In genomic region chr20:6466065-6466810, GRCh38 we compare ENCODE assay signal across 23 cellular contexts.
DNase-seq lines count a peak whose midpoint lies in the region; ATAC-seq and TF ChIP-seq lines count a peak whose summit lies in the region.
"Had no signal": no experiment of that assay in that cellular context is flagged by ENCODE, and none has a peak within 500 bp of the region (broad histone marks: within the 10 kb centered on the region; RNA-seq: fewer than 3 reads in every experiment).

No MANE protein-coding gene starts in this region.

- H3F3A ChIP-seq in smooth muscle cell (ENCODE audit: low read depth): peaks cover 5% of the 10 kb centered on the region

- H3K4me2 ChIP-seq in smooth muscle cell: peak overlapping the region; percentile 45
- H3K4me2 ChIP-seq: neural progenitor cell had no signal

- H3K36me3 ChIP-seq in adipocyte (ENCODE audit: control insufficient read depth, insufficient read depth, low read length, severe bottlenecking): no peaks in the 10 kb centered on the region
- no peaks in the 10 kb centered on the region for H3K36me3 ChIP-seq in smooth muscle cell (ENCODE audit: low read depth)
- H3K36me3 ChIP-seq: neural progenitor cell, SJSA1, tibial nerve had no signal

- H3K27me3 ChIP-seq in adipocyte (replicated peaks; ENCODE audit: control insufficient read depth, insufficient read depth, low read length): no peaks in the 10 kb centered on the region
- H3K27me3 ChIP-seq in smooth muscle cell (ENCODE audit: low read depth): no peaks in the 10 kb centered on the region
- H3K27me3 ChIP-seq: body of pancreas, neural progenitor cell, SJSA1, tibial nerve had no signal

- WGBS in smooth muscle cell (ENCODE audit: low lambda C conversion rate): 62% methylated on average over 6 of the region's 6 CpGs

- H3K27ac ChIP-seq in smooth muscle cell (ENCODE audit: low read depth): peak overlapping the region; percentile 37
- H3K27ac ChIP-seq: body of pancreas, coronary artery, neural progenitor cell, SJSA1, tibial nerve had no signal

- H3K9me3 ChIP-seq in adipocyte (ENCODE audit: control insufficient read depth, low read length): no peaks in the 10 kb centered on the region
- no peaks in the 10 kb centered on the region for H3K9me3 ChIP-seq in smooth muscle cell (replicated peaks; ENCODE audit: low read depth)
- H3K9me3 ChIP-seq: body of pancreas, SJSA1, tibial nerve had no signal

- no peak for TF ChIP-seq CTCF in fibroblast of villous mesenchyme (IDR thresholded peaks at IDR 0.05; ENCODE audit: insufficient read depth, low read depth, low read length)
- TF ChIP-seq CTCF in smooth muscle cell (IDR thresholded peaks at IDR 0.05; ENCODE audit: borderline replicate concordance, insufficient read depth, poor library complexity, severe bottlenecking): no peak

- DNase-seq in MV-4-11 (lab: John Stamatoyannopoulos, UW): peak; percentile 62
- peak; percentile 1 for DNase-seq in adipocyte (ENCODE audit: low read depth)
- DNase-seq in fibroblast of villous mesenchyme (ENCODE audit: low read depth): peak; percentile 84
- DNase-seq in smooth muscle cell (lab: John Stamatoyannopoulos, UW; ENCODE audit: unreplicated experiment): no peak
- no peak for DNase-seq in stimulated activated CD4-positive, alpha-beta T cell treated with anti-CD3 and anti-CD28 coated beads, Interleukin-4, amount 100 ng/mL, for 24 hours
- no peak for DNase-seq in activated CD4-positive, alpha-beta T cell treated with anti-CD3 and anti-CD28 coated beads, Interleukin-2, amount 50 U/mL, for 1 hour
- DNase-seq: activated CD4-positive, alpha-beta T cell treated with anti-CD3 and anti-CD28 coated beads for 48 hours; activated naive CD8-positive, alpha-beta T cell treated with anti-CD3 and anti-CD28 coated beads for 36 hours; body of pancreas; CD4-positive, alpha-beta T cell; hippocampal formation; KBM-7; NCI-H187; NCI-H82; stimulated activated CD4-positive, alpha-beta T cell treated with anti-CD3 and anti-CD28 coated beads, Interleukin-1b, Interleukin-23, amount 100 ng/mL, for 48 hours; stimulated activated naive CD4-positive, alpha-beta T cell treated with Interleukin-2 at 50 U/mL for 16 hours; T-helper 2 cell had no signal

- no peaks in the 10 kb centered on the region for H3K79me2 ChIP-seq in smooth muscle cell (ENCODE audit: low read depth)

- H2AFZ ChIP-seq in smooth muscle cell (ENCODE audit: low read depth): peak overlapping the region; percentile 44
- H2AFZ ChIP-seq: neural progenitor cell had no signal

- ATAC-seq in HG02970 (IDR thresholded peaks at IDR 0.05; ENCODE audit: low FRiP score, unreplicated experiment) (no peak), HG03175 (IDR thresholded peaks at IDR 0.05; ENCODE audit: unreplicated experiment) (no peak)
- ATAC-seq: body of pancreas had no signal

- no peak overlapping the region for H3K4me3 ChIP-seq in adipocyte (ENCODE audit: low read length)
- no peak overlapping the region for H3K4me3 ChIP-seq in fibroblast of villous mesenchyme (ENCODE audit: low read depth, low read length)
- no peak overlapping the region for H3K4me3 ChIP-seq in smooth muscle cell
- H3K4me3 ChIP-seq: body of pancreas, coronary artery, neural progenitor cell, SJSA1, tibial nerve had no signal

- H3K4me1 ChIP-seq in adipocyte (ENCODE audit: control insufficient read depth, insufficient read depth, low read length) (peaks cover 2% of the 10 kb centered on the region), smooth muscle cell (ENCODE audit: low read depth) (no peaks in the 10 kb centered on the region)
- H3K4me1 ChIP-seq: body of pancreas, neural progenitor cell, tibial nerve had no signal

- H4K20me1 ChIP-seq in smooth muscle cell (ENCODE audit: low read depth): no peaks in the 10 kb centered on the region

- H3K9ac ChIP-seq in adipocyte (ENCODE audit: low read length) (no peak overlapping the region), smooth muscle cell (ENCODE audit: low read depth) (no peak overlapping the region)
- H3K9ac ChIP-seq: neural progenitor cell had no signal

Comparison
In these comparisons a context has a peak if more than half of its experiments do, and no peak if none do; other contexts are left out.
1. DNase-seq: peak in MV-4-11 (single experiment), adipocyte (single experiment) and fibroblast of villous mesenchyme (single experiment); none in smooth muscle cell (single experiment), stimulated activated CD4-positive, alpha-beta T cell treated with anti-CD3 and anti-CD28 coated beads, Interleukin-4, amount 100 ng/mL, for 24 hours (single experiment) and activated CD4-positive, alpha-beta T cell treated with anti-CD3 and anti-CD28 coated beads, Interleukin-2, amount 50 U/mL, for 1 hour (single experiment).